Comparison of ENCODE assay signal across 19 cellular contexts in genomic region chr10:99760321-99760720, GRCh38. TPM values are rescaled to one million over a fixed set of nuclear protein-coding genes. Genes with fewer than 3 reads are reported as not detected.
DNase-seq lines count a peak whose midpoint lies in the region; ATAC-seq and TF ChIP-seq lines count a peak whose summit lies in the region.
"Had no signal": no experiment of that assay in that cellular context is flagged by ENCODE, and none has a peak within 500 bp of the region (broad histone marks: within the 10 kb centered on the region; RNA-seq: fewer than 3 reads in every experiment).

No MANE protein-coding gene starts in this region.

- no peak overlapping the region for H2BK15ac ChIP-seq in neuronal stem cell (ENCODE audit: low read length)

- no peak overlapping the region for H2BK12ac ChIP-seq in neuronal stem cell (ENCODE audit: low read length)

- H3K4me3 ChIP-seq in HCT116 (replicated peaks in 1 of 2; ENCODE audit: low read depth in 1 of 2, low read length in 2 of 2) (peak overlapping the region in 1 of 2 experiments; percentile 19; a peak in 1 of 4 replicates), neuronal stem cell (ENCODE audit: low read length in 2 of 2) (no peak overlapping the region)
- H3K4me3 ChIP-seq: BLaER1, Peyer's patch had no signal

- H3K27ac ChIP-seq in HCT116 (ENCODE audit: low read depth, low read length) (peak overlapping the region; percentile 97), RWPE1 (peak overlapping the region; percentile 49), epithelial cell of prostate (peak overlapping the region; percentile 32), neuronal stem cell (replicated peaks; ENCODE audit: low read length) (peak overlapping the region; percentile 40)
- H3K27ac ChIP-seq: BLaER1, Peyer's patch had no signal

- no peak for TF ChIP-seq RAD21 in HCT116 (IDR thresholded peaks at IDR 0.05; ENCODE audit: low read depth)

- CTCF ChIA-PET in HCT116 (lab: Charles Lee) (interaction anchor here (1.0 kb wide), 1 partner anchor 19 kb away, joined by 3 read pairs; no protein-coding TSS in a partner anchor), RWPE1 (lab: Yijun Ruan, JAX) (interaction anchor here (0.6 to 1.2 kb wide), 3 partner anchors 148 to 843 kb away, joined by 3 to 9 read pairs (median 4); no protein-coding TSS in a partner anchor)

- peak overlapping the region; percentile 58 for H3K4me2 ChIP-seq in HCT116 (ENCODE audit: low read length)
- H3K4me2 ChIP-seq in neuronal stem cell (ENCODE audit: insufficient read depth, low read length, poor library complexity, severe bottlenecking): no peak overlapping the region
- H3K4me2 ChIP-seq: BLaER1 had no signal

- RAD21 ChIA-PET in HCT116 (lab: Charles Lee; ENCODE audit: low non-redundant PET in 1 of 2, low total read pairs in 2 of 2, uncharacterized antibody in 2 of 2, unreplicated experiment in 2 of 2): no interaction called here

- H3K9ac ChIP-seq in HCT116 (ENCODE audit: low read length) (peak overlapping the region; percentile 41), neuronal stem cell (ENCODE audit: low read depth, low read length, poor library complexity) (no peak overlapping the region)
- H3K9ac ChIP-seq: BLaER1 had no signal

- H3K36me3 ChIP-seq in HCT116 (ENCODE audit: control insufficient read depth in 1 of 2, insufficient read depth in 2 of 2, low read length in 2 of 2) (peaks cover 32 to 34% of the 10 kb centered on the region in 2 experiments), neuronal stem cell (replicated peaks in 1 of 2; ENCODE audit: control insufficient read depth in 2 of 2, insufficient read depth in 2 of 2, low read length in 2 of 2) (peaks cover 7 to 55% of the 10 kb centered on the region in 2 donors)

- no peak overlapping the region for H2BK120ac ChIP-seq in neuronal stem cell (ENCODE audit: low read depth, low read length)

- peak; percentile 70 for ATAC-seq in HCT116
- no peak for ATAC-seq in HG02798 (IDR thresholded peaks at IDR 0.05; ENCODE audit: poor library complexity, unreplicated experiment)
- ATAC-seq in GM21825 (IDR thresholded peaks at IDR 0.05; ENCODE audit: unreplicated experiment): no peak
- no peak for ATAC-seq in HG02884 (IDR thresholded peaks at IDR 0.05; ENCODE audit: unreplicated experiment)

- H2BK5ac ChIP-seq in neuronal stem cell (ENCODE audit: low read length): no peak overlapping the region

- no CpG with 5 or more reads among the region's 1 CpG for WGBS in neuronal stem cell (ENCODE audit: extremely low coverage in 2 of 2, insufficient read length in 2 of 2, insufficient replicate concordance in 1 of 2), 2 donors

- H3K14ac ChIP-seq in neuronal stem cell (ENCODE audit: low read length): no peak overlapping the region

- no TSS peak for BruUV-seq in HCT116 (replicated peaks; lab: Mats Ljungman, UMichigan)

- no peak for TF ChIP-seq CTCF in HCT116 (IDR thresholded peaks at IDR 0.05 in 2 of 3, conservative IDR thresholded peaks at IDR 0.05 in 1 of 3; ENCODE audit: borderline replicate concordance in 1 of 3, insufficient read depth in 1 of 3, low read depth in 2 of 3, low read length in 2 of 3)
- no peak for TF ChIP-seq CTCF in RWPE1 (conservative IDR thresholded peaks at IDR 0.05; ENCODE audit: low read depth)

- H2AFZ ChIP-seq in HCT116 (ENCODE audit: low read depth, low read length, poor library complexity, severe bottlenecking): no peak overlapping the region
- no peak overlapping the region for H2AFZ ChIP-seq in neuronal stem cell (ENCODE audit: low read length)

- H3K27me3 ChIP-seq in HCT116 (ENCODE audit: insufficient read depth, low read length) (no peaks in the 10 kb centered on the region), neuronal stem cell (ENCODE audit: control insufficient read depth in 3 of 3, insufficient read depth in 3 of 3, low read depth in 1 of 3, low read length in 3 of 3) (no peaks in the 10 kb centered on the region)
- H3K27me3 ChIP-seq: BLaER1, Peyer's patch had no signal

- no peak for TF ChIP-seq POLR2A in HCT116 (IDR thresholded peaks at IDR 0.05; ENCODE audit: borderline replicate concordance, extremely low read depth, insufficient read depth, insufficient read length)

- no peak overlapping the region for H3K4ac ChIP-seq in neuronal stem cell (ENCODE audit: low read length)

- H3K4me1 ChIP-seq in HCT116 (ENCODE audit: control insufficient read depth in 1 of 2, insufficient read depth in 2 of 2, low read length in 2 of 2): peaks cover 42 to 67% of the 10 kb centered on the region in 2 experiments
- no peaks in the 10 kb centered on the region for H3K4me1 ChIP-seq in neuronal stem cell (ENCODE audit: control insufficient read depth in 2 of 2, insufficient read depth in 1 of 2, low read depth in 1 of 2, low read length in 2 of 2)

- intact Hi-C loops in HCT116 (cut with micrococcal nuclease): no loop called here

- POLR2A ChIA-PET in HCT116 (lab: Charles Lee): interaction anchor here (1.7 kb wide), 1 partner anchor 17 kb away, joined by 5 read pairs; no protein-coding TSS in a partner anchor
- POLR2A ChIA-PET in RWPE1 (lab: Yijun Ruan, JAX; ENCODE audit: low non-redundant PET): no interaction called here

- no peak overlapping the region for H4K91ac ChIP-seq in neuronal stem cell (ENCODE audit: low read depth, low read length, poor library complexity)

- no peak overlapping the region for H2AK5ac ChIP-seq in neuronal stem cell (ENCODE audit: low read depth, low read length)

- no peaks in the 10 kb centered on the region for H3K9me2 ChIP-seq in HCT116 (ENCODE audit: insufficient read depth)

- DNase-seq in HCT116 (ENCODE audit: low read depth, low spot score) (no peak), RWPE1 (ENCODE audit: low spot score) (no peak), epithelial cell of prostate (ENCODE audit: low read depth, low spot score) (no peak), neuronal stem cell (ENCODE audit: low spot score) (no peak)
- DNase-seq: ACHN; CD4-positive, alpha-beta T cell; COR-L47; DMS79; Karpas-422; NCI-H1694 treated with DMSO at 0.1 percent for 48 hours; NCI-H2227 treated with DMSO at 0.1 percent for 48 hours; NCI-H510A; NCI-H748 treated with DMSO at 0.1 percent for 48 hours; Peyer's patch; Right ventricle myocardium superior had no signal

- H3K23ac ChIP-seq in neuronal stem cell (ENCODE audit: low read depth, low read length, poor library complexity): no peak overlapping the region

- H3K79me2 ChIP-seq in HCT116 (ENCODE audit: insufficient read depth, low read length): no peaks in the 10 kb centered on the region

- H4K20me1 ChIP-seq in HCT116 (ENCODE audit: insufficient read depth): no peaks in the 10 kb centered on the region
- H4K20me1 ChIP-seq: BLaER1 had no signal

- no peaks in the 10 kb centered on the region for H3K79me1 ChIP-seq in neuronal stem cell (ENCODE audit: low read depth, low read length)

- H4K8ac ChIP-seq in neuronal stem cell (ENCODE audit: low read depth, low read length): no peak overlapping the region

- no peak overlapping the region for H3K18ac ChIP-seq in neuronal stem cell (ENCODE audit: low read length)

- H3K9me3 ChIP-seq in HCT116 (ENCODE audit: control insufficient read depth in 1 of 2, insufficient read depth in 1 of 2, low read depth in 1 of 2, low read length in 2 of 2): no peaks in the 10 kb centered on the region
- H3K9me3 ChIP-seq in neuronal stem cell (replicated peaks in 1 of 2; ENCODE audit: control insufficient read depth in 2 of 2, insufficient read depth in 1 of 2, low read depth in 1 of 2, low read length in 2 of 2): no peaks in the 10 kb centered on the region
- H3K9me3 ChIP-seq: Peyer's patch had no signal

TF ChIP-seq in HCT116, 20 proteins besides CTCF, POLR2A, EP300 and RAD21:
- peak; percentile 17; the same call in 1 of the 2 replicates for TF ChIP-seq ZFX (IDR thresholded peaks at IDR 0.05)
- no peak for TF ChIP-seq EZH2 (IDR thresholded peaks at IDR 0.05)

RNA-seq across cellular contexts. Expression of gene ABCC2, which starts 22.1 kb away (rescaled TPM):
- 88.2 TPM for total RNA-seq in HCT116 (2021; ENCODE audit: unreplicated experiment)
- 8.1 and 12.2 TPM in 2 replicates for polyA plus RNA-seq in HCT116 (2012)
- polyA plus RNA-seq in neuronal stem cell (2013, experiment 1 of 2): 0.31 TPM
- 0.26 TPM for polyA plus RNA-seq in neuronal stem cell (2013, experiment 2 of 2)

RNA-seq across cellular contexts. Expression of gene CUTC, which starts 28.3 kb away (rescaled TPM):
- 53.6 TPM for total RNA-seq in HCT116 (2021; ENCODE audit: unreplicated experiment)
- polyA plus RNA-seq in HCT116 (2012): 39.1 and 51.8 TPM in 2 replicates
- 20.2 TPM for polyA plus RNA-seq in neuronal stem cell (2013, experiment 1 of 2)
- 20.4 TPM for polyA plus RNA-seq in neuronal stem cell (2013, experiment 2 of 2)

RNA-seq across cellular contexts. Expression of gene COX15, which starts 28.4 kb away (rescaled TPM):
- 79.6 TPM for total RNA-seq in HCT116 (2021; ENCODE audit: unreplicated experiment)
- 29.8 and 41.4 TPM in 2 replicates for polyA plus RNA-seq in HCT116 (2012)
- 19.8 TPM for polyA plus RNA-seq in neuronal stem cell (2013, experiment 1 of 2)
- polyA plus RNA-seq in neuronal stem cell (2013, experiment 2 of 2): 20.1 TPM

Comparison
In these comparisons a context has a peak if more than half of its experiments do, and no peak if none do; other contexts are left out.
1. H3K27ac ChIP-seq: peak in every context shown above with its lines; median percentile 97 in HCT116; 49 in RWPE1; 40 in neuronal stem cell; 32 in epithelial cell of prostate.